ENCODE assay signal across 2 cellular contexts in the genomic region with DNA sequence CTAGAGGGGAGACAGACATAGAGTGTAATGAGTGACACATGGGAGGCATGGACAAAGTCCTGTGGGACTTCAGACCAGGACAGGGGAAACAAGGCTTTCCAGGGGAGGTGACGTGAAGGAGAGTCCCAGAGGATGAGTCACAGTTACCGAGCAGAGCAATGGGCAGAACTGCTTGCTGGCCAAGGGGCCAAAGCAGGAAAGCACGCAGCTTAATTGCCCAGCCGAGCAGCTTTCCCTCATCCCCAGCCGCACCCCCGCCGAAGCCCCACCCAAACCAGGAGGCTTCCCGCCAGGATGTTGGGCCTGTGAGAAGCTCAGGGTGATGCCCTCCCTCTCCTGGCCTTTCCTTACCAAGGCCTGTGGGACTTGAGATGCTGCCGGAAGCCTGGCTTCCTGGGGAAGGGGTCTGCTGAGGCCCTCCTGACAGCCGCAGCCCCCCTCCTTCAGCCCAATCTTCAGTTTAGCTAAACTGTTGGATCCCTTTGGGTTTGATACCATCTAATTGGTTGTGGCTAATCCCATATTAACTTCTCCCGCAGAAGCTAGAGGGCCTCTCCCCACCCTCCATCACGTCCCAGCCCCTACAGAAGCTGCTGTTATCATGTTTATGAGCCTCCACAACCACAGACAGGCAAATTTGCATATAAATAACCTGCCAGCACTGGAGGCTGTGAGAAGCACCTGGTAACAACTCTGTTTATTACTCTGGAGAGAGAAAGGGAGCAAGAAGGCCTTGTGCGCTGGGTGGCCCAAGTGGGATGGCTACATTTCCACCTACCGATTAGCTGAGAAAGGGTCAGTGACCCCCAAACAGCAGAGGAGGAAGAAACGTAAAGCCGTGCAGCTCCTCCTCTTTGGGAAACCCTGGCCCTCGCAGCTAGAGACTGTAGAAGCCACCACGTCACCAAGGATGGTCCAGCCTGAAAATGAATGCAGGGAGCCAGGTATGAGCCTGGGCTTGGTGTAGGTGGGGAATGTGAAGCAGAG.
TF ChIP-seq lines count a peak whose summit lies in the region.

No MANE protein-coding gene starts in this region.

TF ChIP-seq in GM23338, 12 proteins besides CTCF, POLR2A, EP300 and RAD21:
- TF ChIP-seq POLR2AphosphoS5 (IDR thresholded peaks at IDR 0.05; ENCODE audit: low read depth) (peak; percentile 62), NANOG (IDR thresholded peaks at IDR 0.05; ENCODE audit: borderline replicate concordance) (no peak), STAT1 (IDR thresholded peaks at IDR 0.05; ENCODE audit: unreplicated experiment) (no peak), CREB1 (CRISPR knock-in tag; IDR thresholded peaks at IDR 0.05; ENCODE audit: low read depth) (no peak), EZH2phosphoT487 (IDR thresholded peaks at IDR 0.05; ENCODE audit: unreplicated experiment) (no peak), ZNF114 (CRISPR knock-in tag; IDR thresholded peaks at IDR 0.05) (peak; percentile 19; the same call in 1 of the 2 replicates)
- TF ChIP-seq, protein P1, sequence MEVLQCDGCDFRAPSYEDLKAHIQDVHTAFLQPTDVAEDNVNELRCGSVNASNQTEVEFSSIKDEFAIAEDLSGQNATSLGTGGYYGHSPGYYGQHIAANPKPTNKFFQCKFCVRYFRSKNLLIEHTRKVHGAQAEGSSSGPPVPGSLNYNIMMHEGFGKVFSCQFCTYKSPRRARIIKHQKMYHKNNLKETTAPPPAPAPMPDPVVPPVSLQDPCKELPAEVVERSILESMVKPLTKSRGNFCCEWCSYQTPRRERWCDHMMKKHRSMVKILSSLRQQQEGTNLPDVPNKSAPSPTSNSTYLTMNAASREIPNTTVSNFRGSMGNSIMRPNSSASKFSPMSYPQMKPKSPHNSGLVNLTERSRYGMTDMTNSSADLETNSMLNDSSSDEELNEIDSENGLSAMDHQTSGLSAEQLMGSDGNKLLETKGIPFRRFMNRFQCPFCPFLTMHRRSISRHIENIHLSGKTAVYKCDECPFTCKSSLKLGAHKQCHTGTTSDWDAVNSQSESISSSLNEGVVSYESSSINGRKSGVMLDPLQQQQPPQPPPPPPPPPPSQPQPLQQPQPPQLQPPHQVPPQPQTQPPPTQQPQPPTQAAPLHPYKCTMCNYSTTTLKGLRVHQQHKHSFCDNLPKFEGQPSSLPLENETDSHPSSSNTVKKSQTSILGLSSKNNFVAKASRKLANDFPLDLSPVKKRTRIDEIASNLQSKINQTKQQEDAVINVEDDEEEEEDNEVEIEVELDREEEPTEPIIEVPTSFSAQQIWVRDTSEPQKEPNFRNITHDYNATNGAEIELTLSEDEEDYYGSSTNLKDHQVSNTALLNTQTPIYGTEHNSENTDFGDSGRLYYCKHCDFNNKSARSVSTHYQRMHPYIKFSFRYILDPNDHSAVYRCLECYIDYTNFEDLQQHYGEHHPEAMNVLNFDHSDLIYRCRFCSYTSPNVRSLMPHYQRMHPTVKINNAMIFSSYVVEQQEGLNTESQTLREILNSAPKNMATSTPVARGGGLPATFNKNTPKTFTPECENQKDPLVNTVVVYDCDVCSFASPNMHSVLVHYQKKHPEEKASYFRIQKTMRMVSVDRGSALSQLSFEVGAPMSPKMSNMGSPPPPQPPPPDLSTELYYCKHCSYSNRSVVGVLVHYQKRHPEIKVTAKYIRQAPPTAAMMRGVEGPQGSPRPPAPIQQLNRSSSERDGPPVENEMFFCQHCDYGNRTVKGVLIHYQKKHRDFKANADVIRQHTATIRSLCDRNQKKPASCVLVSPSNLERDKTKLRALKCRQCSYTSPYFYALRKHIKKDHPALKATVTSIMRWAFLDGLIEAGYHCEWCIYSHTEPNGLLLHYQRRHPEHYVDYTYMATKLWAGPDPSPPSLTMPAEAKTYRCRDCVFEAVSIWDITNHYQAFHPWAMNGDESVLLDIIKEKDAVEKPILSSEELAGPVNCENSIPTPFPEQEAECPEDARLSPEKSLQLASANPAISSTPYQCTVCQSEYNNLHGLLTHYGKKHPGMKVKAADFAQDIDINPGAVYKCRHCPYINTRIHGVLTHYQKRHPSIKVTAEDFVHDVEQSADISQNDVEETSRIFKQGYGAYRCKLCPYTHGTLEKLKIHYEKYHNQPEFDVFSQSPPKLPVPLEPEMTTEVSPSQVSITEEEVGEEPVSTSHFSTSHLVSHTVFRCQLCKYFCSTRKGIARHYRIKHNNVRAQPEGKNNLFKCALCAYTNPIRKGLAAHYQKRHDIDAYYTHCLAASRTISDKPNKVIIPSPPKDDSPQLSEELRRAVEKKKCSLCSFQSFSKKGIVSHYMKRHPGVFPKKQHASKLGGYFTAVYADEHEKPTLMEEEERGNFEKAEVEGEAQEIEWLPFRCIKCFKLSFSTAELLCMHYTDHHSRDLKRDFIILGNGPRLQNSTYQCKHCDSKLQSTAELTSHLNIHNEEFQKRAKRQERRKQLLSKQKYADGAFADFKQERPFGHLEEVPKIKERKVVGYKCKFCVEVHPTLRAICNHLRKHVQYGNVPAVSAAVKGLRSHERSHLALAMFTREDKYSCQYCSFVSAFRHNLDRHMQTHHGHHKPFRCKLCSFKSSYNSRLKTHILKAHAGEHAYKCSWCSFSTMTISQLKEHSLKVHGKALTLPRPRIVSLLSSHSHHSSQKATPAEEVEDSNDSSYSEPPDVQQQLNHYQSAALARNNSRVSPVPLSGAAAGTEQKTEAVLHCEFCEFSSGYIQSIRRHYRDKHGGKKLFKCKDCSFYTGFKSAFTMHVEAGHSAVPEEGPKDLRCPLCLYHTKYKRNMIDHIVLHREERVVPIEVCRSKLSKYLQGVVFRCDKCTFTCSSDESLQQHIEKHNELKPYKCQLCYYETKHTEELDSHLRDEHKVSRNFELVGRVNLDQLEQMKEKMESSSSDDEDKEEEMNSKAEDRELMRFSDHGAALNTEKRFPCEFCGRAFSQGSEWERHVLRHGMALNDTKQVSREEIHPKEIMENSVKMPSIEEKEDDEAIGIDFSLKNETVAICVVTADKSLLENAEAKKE (CRISPR knock-in tag; IDR thresholded peaks at IDR 0.05): peak; percentile 37; the same call in 1 of the 2 replicates

TF ChIP-seq in H1, 55 proteins besides CTCF, POLR2A, EP300 and RAD21 (continues in another document):
- TF ChIP-seq RXRA (IDR thresholded peaks at IDR 0.05; ENCODE audit: insufficient read depth, low read depth, low read length) (no peak), CHD2 (IDR thresholded peaks at IDR 0.05; ENCODE audit: low read length) (no peak), ZNF274 (IDR thresholded peaks at IDR 0.05; ENCODE audit: borderline replicate concordance, extremely low read depth, low read length) (no peak), SUZ12 (IDR thresholded peaks at IDR 0.05; ENCODE audit: low read length) (no peak), TBP (IDR thresholded peaks at IDR 0.05; ENCODE audit: low read depth, low read length) (no peak), BCL11A (IDR thresholded peaks at IDR 0.05; ENCODE audit: low read depth in 2 of 2, low read length in 2 of 2) (no peak), RFX5 (IDR thresholded peaks at IDR 0.05; ENCODE audit: borderline replicate concordance, low read depth, low read length) (peak; percentile 31; the same call in 1 of the 2 replicates), JUND (IDR thresholded peaks at IDR 0.05; ENCODE audit: low read length) (no peak), EZH2 (IDR thresholded peaks at IDR 0.05; ENCODE audit: low read depth, low read length, severe bottlenecking) (no peak), TAF7 (optimal IDR thresholded peaks at IDR 0.05; ENCODE audit: borderline replicate concordance, low read depth, low read length) (peak; percentile 58), SP2 (IDR thresholded peaks at IDR 0.05; ENCODE audit: low read length) (no peak), YY1 (IDR thresholded peaks at IDR 0.05; ENCODE audit: low read depth, low read length) (no peak), ASH2L (IDR thresholded peaks at IDR 0.05; ENCODE audit: low read length) (peak; percentile 37), SAP30 (IDR thresholded peaks at IDR 0.05; ENCODE audit: insufficient read depth, insufficient replicate concordance, low read length) (no peak), MAFK (IDR thresholded peaks at IDR 0.05; ENCODE audit: low read depth, low read length) (no peak), TCF12 (IDR thresholded peaks at IDR 0.05; ENCODE audit: low read depth, low read length) (0 out of 2 replicates have a peak, but pooled peaks have one; percentile 47), PHF8 (conservative IDR thresholded peaks at IDR 0.05; ENCODE audit: low read depth, low read length) (no peak), CBX5 (IDR thresholded peaks at IDR 0.05; ENCODE audit: low read depth, low read length) (no peak), CEBPB (IDR thresholded peaks at IDR 0.05; ENCODE audit: low read depth, low read length) (no peak), RBBP5 (IDR thresholded peaks at IDR 0.05; ENCODE audit: borderline replicate concordance, low read depth, low read length) (no peak), KDM1A (IDR thresholded peaks at IDR 0.05; ENCODE audit: borderline replicate concordance, low read length) (no peak), GABPA (IDR thresholded peaks at IDR 0.05; ENCODE audit: borderline replicate concordance, insufficient read depth, low read length) (no peak)
- TF ChIP-seq, protein P2, sequence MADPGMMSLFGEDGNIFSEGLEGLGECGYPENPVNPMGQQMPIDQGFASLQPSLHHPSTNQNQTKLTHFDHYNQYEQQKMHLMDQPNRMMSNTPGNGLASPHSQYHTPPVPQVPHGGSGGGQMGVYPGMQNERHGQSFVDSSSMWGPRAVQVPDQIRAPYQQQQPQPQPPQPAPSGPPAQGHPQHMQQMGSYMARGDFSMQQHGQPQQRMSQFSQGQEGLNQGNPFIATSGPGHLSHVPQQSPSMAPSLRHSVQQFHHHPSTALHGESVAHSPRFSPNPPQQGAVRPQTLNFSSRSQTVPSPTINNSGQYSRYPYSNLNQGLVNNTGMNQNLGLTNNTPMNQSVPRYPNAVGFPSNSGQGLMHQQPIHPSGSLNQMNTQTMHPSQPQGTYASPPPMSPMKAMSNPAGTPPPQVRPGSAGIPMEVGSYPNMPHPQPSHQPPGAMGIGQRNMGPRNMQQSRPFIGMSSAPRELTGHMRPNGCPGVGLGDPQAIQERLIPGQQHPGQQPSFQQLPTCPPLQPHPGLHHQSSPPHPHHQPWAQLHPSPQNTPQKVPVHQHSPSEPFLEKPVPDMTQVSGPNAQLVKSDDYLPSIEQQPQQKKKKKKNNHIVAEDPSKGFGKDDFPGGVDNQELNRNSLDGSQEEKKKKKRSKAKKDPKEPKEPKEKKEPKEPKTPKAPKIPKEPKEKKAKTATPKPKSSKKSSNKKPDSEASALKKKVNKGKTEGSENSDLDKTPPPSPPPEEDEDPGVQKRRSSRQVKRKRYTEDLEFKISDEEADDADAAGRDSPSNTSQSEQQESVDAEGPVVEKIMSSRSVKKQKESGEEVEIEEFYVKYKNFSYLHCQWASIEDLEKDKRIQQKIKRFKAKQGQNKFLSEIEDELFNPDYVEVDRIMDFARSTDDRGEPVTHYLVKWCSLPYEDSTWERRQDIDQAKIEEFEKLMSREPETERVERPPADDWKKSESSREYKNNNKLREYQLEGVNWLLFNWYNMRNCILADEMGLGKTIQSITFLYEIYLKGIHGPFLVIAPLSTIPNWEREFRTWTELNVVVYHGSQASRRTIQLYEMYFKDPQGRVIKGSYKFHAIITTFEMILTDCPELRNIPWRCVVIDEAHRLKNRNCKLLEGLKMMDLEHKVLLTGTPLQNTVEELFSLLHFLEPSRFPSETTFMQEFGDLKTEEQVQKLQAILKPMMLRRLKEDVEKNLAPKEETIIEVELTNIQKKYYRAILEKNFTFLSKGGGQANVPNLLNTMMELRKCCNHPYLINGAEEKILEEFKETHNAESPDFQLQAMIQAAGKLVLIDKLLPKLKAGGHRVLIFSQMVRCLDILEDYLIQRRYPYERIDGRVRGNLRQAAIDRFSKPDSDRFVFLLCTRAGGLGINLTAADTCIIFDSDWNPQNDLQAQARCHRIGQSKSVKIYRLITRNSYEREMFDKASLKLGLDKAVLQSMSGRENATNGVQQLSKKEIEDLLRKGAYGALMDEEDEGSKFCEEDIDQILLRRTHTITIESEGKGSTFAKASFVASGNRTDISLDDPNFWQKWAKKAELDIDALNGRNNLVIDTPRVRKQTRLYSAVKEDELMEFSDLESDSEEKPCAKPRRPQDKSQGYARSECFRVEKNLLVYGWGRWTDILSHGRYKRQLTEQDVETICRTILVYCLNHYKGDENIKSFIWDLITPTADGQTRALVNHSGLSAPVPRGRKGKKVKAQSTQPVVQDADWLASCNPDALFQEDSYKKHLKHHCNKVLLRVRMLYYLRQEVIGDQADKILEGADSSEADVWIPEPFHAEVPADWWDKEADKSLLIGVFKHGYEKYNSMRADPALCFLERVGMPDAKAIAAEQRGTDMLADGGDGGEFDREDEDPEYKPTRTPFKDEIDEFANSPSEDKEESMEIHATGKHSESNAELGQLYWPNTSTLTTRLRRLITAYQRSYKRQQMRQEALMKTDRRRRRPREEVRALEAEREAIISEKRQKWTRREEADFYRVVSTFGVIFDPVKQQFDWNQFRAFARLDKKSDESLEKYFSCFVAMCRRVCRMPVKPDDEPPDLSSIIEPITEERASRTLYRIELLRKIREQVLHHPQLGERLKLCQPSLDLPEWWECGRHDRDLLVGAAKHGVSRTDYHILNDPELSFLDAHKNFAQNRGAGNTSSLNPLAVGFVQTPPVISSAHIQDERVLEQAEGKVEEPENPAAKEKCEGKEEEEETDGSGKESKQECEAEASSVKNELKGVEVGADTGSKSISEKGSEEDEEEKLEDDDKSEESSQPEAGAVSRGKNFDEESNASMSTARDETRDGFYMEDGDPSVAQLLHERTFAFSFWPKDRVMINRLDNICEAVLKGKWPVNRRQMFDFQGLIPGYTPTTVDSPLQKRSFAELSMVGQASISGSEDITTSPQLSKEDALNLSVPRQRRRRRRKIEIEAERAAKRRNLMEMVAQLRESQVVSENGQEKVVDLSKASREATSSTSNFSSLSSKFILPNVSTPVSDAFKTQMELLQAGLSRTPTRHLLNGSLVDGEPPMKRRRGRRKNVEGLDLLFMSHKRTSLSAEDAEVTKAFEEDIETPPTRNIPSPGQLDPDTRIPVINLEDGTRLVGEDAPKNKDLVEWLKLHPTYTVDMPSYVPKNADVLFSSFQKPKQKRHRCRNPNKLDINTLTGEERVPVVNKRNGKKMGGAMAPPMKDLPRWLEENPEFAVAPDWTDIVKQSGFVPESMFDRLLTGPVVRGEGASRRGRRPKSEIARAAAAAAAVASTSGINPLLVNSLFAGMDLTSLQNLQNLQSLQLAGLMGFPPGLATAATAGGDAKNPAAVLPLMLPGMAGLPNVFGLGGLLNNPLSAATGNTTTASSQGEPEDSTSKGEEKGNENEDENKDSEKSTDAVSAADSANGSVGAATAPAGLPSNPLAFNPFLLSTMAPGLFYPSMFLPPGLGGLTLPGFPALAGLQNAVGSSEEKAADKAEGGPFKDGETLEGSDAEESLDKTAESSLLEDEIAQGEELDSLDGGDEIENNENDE (IDR thresholded peaks at IDR 0.05; ENCODE audit: insufficient replicate concordance, low read length): no peak
- TF ChIP-seq, protein P3, sequence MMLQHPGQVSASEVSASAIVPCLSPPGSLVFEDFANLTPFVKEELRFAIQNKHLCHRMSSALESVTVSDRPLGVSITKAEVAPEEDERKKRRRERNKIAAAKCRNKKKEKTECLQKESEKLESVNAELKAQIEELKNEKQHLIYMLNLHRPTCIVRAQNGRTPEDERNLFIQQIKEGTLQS (IDR thresholded peaks at IDR 0.05; ENCODE audit: insufficient read depth, low read depth, low read length): no peak
- TF ChIP-seq, protein P4, sequence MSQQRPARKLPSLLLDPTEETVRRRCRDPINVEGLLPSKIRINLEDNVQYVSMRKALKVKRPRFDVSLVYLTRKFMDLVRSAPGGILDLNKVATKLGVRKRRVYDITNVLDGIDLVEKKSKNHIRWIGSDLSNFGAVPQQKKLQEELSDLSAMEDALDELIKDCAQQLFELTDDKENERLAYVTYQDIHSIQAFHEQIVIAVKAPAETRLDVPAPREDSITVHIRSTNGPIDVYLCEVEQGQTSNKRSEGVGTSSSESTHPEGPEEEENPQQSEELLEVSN (IDR thresholded peaks at IDR 0.05): peak; percentile 14; the same call in 1 of the 2 replicates
- TF ChIP-seq, protein P5, sequence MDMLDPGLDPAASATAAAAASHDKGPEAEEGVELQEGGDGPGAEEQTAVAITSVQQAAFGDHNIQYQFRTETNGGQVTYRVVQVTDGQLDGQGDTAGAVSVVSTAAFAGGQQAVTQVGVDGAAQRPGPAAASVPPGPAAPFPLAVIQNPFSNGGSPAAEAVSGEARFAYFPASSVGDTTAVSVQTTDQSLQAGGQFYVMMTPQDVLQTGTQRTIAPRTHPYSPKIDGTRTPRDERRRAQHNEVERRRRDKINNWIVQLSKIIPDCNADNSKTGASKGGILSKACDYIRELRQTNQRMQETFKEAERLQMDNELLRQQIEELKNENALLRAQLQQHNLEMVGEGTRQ (IDR thresholded peaks at IDR 0.05; ENCODE audit: low read length): no peak
